1 cellular context compared by ENCODE assay signal in genomic region chr12:57230381-57231155, GRCh38.
TF ChIP-seq lines count a peak whose summit lies in the region.

No MANE protein-coding gene starts in this region.

TF ChIP-seq in HepG2, 621 proteins besides CTCF, POLR2A, EP300 and RAD21 (continues in another document):
- no peak for TF ChIP-seq HDAC6 (IDR thresholded peaks at IDR 0.05; ENCODE audit: low read depth, low read length)
- no peak for TF ChIP-seq DRAP1 (CRISPR knock-in tag; IDR thresholded peaks at IDR 0.05)
- peak; percentile 51 for TF ChIP-seq POLR2G (IDR thresholded peaks at IDR 0.05; ENCODE audit: low read depth, low read length)
- TF ChIP-seq ZNF256 (CRISPR knock-in tag; conservative IDR thresholded peaks at IDR 0.05) = no peak
- TF ChIP-seq DNMT3B (CRISPR knock-in tag; conservative IDR thresholded peaks at IDR 0.05) = no peak
- TF ChIP-seq ZNF83 (CRISPR knock-in tag; IDR thresholded peaks at IDR 0.05; ENCODE audit: borderline replicate concordance) = no peak
- peak; percentile 5; the same call in 1 of the 2 replicates for TF ChIP-seq ZSCAN31 (CRISPR knock-in tag; IDR thresholded peaks at IDR 0.05; ENCODE audit: low read depth)
- TF ChIP-seq NCOA2 (CRISPR knock-in tag; IDR thresholded peaks at IDR 0.05) = no peak
- TF ChIP-seq ZMYM3 (CRISPR knock-in tag; IDR thresholded peaks at IDR 0.05) = no peak
- TF ChIP-seq FOXM1 (CRISPR knock-in tag; IDR thresholded peaks at IDR 0.05) = no peak
- TF ChIP-seq ASH2L (IDR thresholded peaks at IDR 0.05; ENCODE audit: insufficient read length, low read depth, low read length) = no peak
- TF ChIP-seq REST (IDR thresholded peaks at IDR 0.05; ENCODE audit: borderline replicate concordance in 1 of 2, low read depth in 1 of 2, low read length in 2 of 2) = no peak
- TF ChIP-seq ZNF562 (CRISPR knock-in tag; IDR thresholded peaks at IDR 0.05; ENCODE audit: borderline replicate concordance) = no peak
- TF ChIP-seq ZNF674 (CRISPR knock-in tag; IDR thresholded peaks at IDR 0.05; ENCODE audit: low read depth) = no peak
- 0 out of 2 replicates have a peak, but pooled peaks have one; percentile 45 for TF ChIP-seq SMAD9 (CRISPR knock-in tag; IDR thresholded peaks at IDR 0.05)
- no peak for TF ChIP-seq ISX (CRISPR knock-in tag; conservative IDR thresholded peaks at IDR 0.05)
- no peak for TF ChIP-seq MYC (CRISPR knock-in tag; IDR thresholded peaks at IDR 0.05; ENCODE audit: borderline replicate concordance)
- 0 out of 2 replicates have a peak, but pooled peaks have one; percentile 5 for TF ChIP-seq ZBTB7B (CRISPR knock-in tag; IDR thresholded peaks at IDR 0.05)
- 0 out of 2 replicates have a peak, but pooled peaks have one; percentile 43 for TF ChIP-seq ZNF563 (CRISPR knock-in tag; IDR thresholded peaks at IDR 0.05)
- TF ChIP-seq ZNF598 (CRISPR knock-in tag; IDR thresholded peaks at IDR 0.05; ENCODE audit: borderline replicate concordance) = no peak
- TF ChIP-seq ATF5 (CRISPR knock-in tag; IDR thresholded peaks at IDR 0.05; ENCODE audit: low read depth) = no peak
- TF ChIP-seq HIVEP1 (CRISPR knock-in tag; IDR thresholded peaks at IDR 0.05) = 0 out of 2 replicates have a peak, but pooled peaks have one; percentile 38
- TF ChIP-seq ZNF484 (CRISPR knock-in tag; IDR thresholded peaks at IDR 0.05; ENCODE audit: borderline replicate concordance, low read depth) = no peak
- 0 out of 2 replicates have a peak, but pooled peaks have one; percentile 12 for TF ChIP-seq ZSCAN9 (CRISPR knock-in tag; IDR thresholded peaks at IDR 0.05; ENCODE audit: borderline replicate concordance)
- TF ChIP-seq ZNF75D (CRISPR knock-in tag; IDR thresholded peaks at IDR 0.05; ENCODE audit: borderline replicate concordance) = no peak
- TF ChIP-seq PHF20 (CRISPR knock-in tag; IDR thresholded peaks at IDR 0.05) = no peak
- TF ChIP-seq PAF1 (CRISPR knock-in tag; IDR thresholded peaks at IDR 0.05) = no peak
- no peak for TF ChIP-seq RFX3 (CRISPR knock-in tag; IDR thresholded peaks at IDR 0.05)
- no peak for TF ChIP-seq JUND (CRISPR knock-in tag; IDR thresholded peaks at IDR 0.05)
- 0 out of 2 replicates have a peak, but pooled peaks have one; percentile 69 for TF ChIP-seq KAT7 (CRISPR knock-in tag; IDR thresholded peaks at IDR 0.05; ENCODE audit: borderline replicate concordance)
- TF ChIP-seq ZXDC (CRISPR knock-in tag; IDR thresholded peaks at IDR 0.05) = no peak; the same call in 1 of the 2 replicates
- TF ChIP-seq KLF16 (CRISPR knock-in tag; IDR thresholded peaks at IDR 0.05) = 0 out of 4 replicates have a peak, but pooled peaks of 1 of the 2 experiments have one; percentile 3
- no peak for TF ChIP-seq ZNF766 (CRISPR knock-in tag; IDR thresholded peaks at IDR 0.05; ENCODE audit: borderline replicate concordance)
- no peak for TF ChIP-seq ZNF670 (CRISPR knock-in tag; IDR thresholded peaks at IDR 0.05; ENCODE audit: borderline replicate concordance)
- TF ChIP-seq NFE2L1 (CRISPR knock-in tag; IDR thresholded peaks at IDR 0.05; ENCODE audit: borderline replicate concordance) = no peak
- no peak for TF ChIP-seq SIX4 (CRISPR knock-in tag; IDR thresholded peaks at IDR 0.05)
- TF ChIP-seq HNF1B (CRISPR knock-in tag; IDR thresholded peaks at IDR 0.05) = peak; percentile 7; the same call in 1 of the 2 replicates
- peak; percentile 4 for TF ChIP-seq ZNF687 (CRISPR knock-in tag; IDR thresholded peaks at IDR 0.05)
- no peak for TF ChIP-seq ZNF101 (CRISPR knock-in tag; IDR thresholded peaks at IDR 0.05; ENCODE audit: borderline replicate concordance, low read depth)
- no peak for TF ChIP-seq AHR (CRISPR knock-in tag; IDR thresholded peaks at IDR 0.05)
- no peak for TF ChIP-seq ZNF326 (CRISPR knock-in tag; IDR thresholded peaks at IDR 0.05; ENCODE audit: borderline replicate concordance)
- no peak for TF ChIP-seq TBX3 (IDR thresholded peaks at IDR 0.05; ENCODE audit: borderline replicate concordance)
- no peak for TF ChIP-seq ZNF7 (CRISPR knock-in tag; IDR thresholded peaks at IDR 0.05)
- 0 out of 2 replicates have a peak, but pooled peaks have one; percentile 4 for TF ChIP-seq BATF2 (CRISPR knock-in tag; IDR thresholded peaks at IDR 0.05)
- no peak for TF ChIP-seq ZNF567 (CRISPR knock-in tag; IDR thresholded peaks at IDR 0.05; ENCODE audit: borderline replicate concordance)
- 0 out of 2 replicates have a peak, but pooled peaks have one; percentile 33 for TF ChIP-seq ZNF709 (CRISPR knock-in tag; IDR thresholded peaks at IDR 0.05)
- no peak for TF ChIP-seq ZNF260 (CRISPR knock-in tag; IDR thresholded peaks at IDR 0.05; ENCODE audit: borderline replicate concordance, low read depth)
- no peak for TF ChIP-seq ESRRA (CRISPR knock-in tag; IDR thresholded peaks at IDR 0.05; ENCODE audit: low read depth)
- TF ChIP-seq FLYWCH1 (CRISPR knock-in tag; IDR thresholded peaks at IDR 0.05) = no peak
- no peak for TF ChIP-seq SMYD3 (CRISPR knock-in tag; IDR thresholded peaks at IDR 0.05)
- TF ChIP-seq NFATC3 (CRISPR knock-in tag; IDR thresholded peaks at IDR 0.05) = no peak
- TF ChIP-seq MEIS2 (CRISPR knock-in tag; IDR thresholded peaks at IDR 0.05) = no peak
- TF ChIP-seq PHB2 (IDR thresholded peaks at IDR 0.05; ENCODE audit: partially characterized antibody) = no peak
- TF ChIP-seq MTERF4 (CRISPR knock-in tag; IDR thresholded peaks at IDR 0.05) = no peak
- no peak for TF ChIP-seq ZNF513 (CRISPR knock-in tag; conservative IDR thresholded peaks at IDR 0.05)
- TF ChIP-seq KDM1A (CRISPR knock-in tag; IDR thresholded peaks at IDR 0.05) = no peak
